ENCODE assay signal across 8 cellular contexts in the genomic region with DNA sequence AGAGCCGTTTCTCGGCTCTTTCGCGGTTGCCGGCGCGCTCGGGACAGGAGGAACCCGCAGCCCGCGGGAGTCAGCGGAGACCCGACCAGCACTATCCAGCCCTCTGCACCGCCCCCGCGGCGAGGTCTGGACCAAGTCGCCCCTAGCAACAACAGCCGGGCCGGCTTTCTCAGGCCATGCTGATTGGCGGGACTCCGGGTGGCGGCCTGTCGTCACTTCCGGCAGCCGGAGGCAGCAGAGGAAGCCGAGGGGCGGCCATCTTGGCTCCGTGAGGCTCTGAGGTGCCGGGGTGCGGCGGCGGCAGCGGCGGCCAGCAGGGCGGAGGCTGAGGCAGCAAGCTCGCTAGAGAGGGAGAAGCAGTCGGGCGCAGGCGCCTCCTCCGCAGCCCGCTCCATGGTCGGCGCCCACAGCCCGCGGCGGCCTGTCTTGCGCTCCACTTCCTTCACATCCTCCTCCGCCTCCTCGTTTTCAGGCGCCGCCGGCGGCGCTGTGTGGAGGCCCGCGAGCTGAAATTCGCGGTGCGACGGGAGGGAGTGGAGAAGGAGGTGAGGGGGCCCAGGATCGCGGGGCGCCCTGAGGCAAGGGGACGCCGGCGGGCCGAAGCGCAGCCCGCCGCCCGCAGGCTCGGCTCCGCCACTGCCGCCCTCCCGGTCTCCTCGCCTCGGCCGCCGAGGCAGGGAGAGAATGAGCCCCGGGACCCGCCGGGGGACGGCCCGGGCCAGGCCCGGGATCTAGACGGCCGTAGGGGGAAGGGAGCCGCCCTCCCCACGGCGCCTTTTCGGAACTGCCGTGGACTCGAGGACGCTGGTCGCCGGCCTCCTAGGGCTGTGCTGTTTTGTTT. TPM values are rescaled to one million over a fixed set of nuclear protein-coding genes. Genes with fewer than 3 reads are reported as not detected.
DNase-seq lines count a peak whose midpoint lies in the region; ATAC-seq and TF ChIP-seq lines count a peak whose summit lies in the region.

A gene (plus strand): TSS at position 263 of the 841 bp plus-strand sequence. CDS start 615 bp downstream, outside the sequence.

- H3K4me1 Mint-ChIP-seq in activated CD4-positive, alpha-beta T cell treated with anti-CD3 and anti-CD28 coated beads, Interleukin-2, amount 10 ng/mL, durations not matched to agents 7 days and 5 days, result peaks cover 36% of the 10 kb centered on the region

- intact Hi-C loops in left colon (cut with DNase I, micrococcal nuclease), result no loop called here

- peaks cover 4% of the 10 kb centered on the region for H3K27me3 Mint-ChIP-seq in activated CD4-positive, alpha-beta T cell treated with anti-CD3 and anti-CD28 coated beads, Interleukin-2, amount 10 ng/mL, durations not matched to agents 7 days and 5 days

- peak within 1 kb of the TSS; percentile 97 for H3K4me3 Mint-ChIP-seq in activated CD4-positive, alpha-beta T cell treated with anti-CD3 and anti-CD28 coated beads, Interleukin-2, amount 10 ng/mL, durations not matched to agents 7 days and 5 days

- peak within 1 kb of the TSS; percentile 94 for H3K27ac ChIP-seq in C4-2B

- peak within 1 kb of the TSS; percentile 96 for H3K27ac Mint-ChIP-seq in activated CD4-positive, alpha-beta T cell treated with anti-CD3 and anti-CD28 coated beads, Interleukin-2, amount 10 ng/mL, durations not matched to agents 7 days and 5 days

- no peaks in the 10 kb centered on the region for H3K9me3 Mint-ChIP-seq in activated CD4-positive, alpha-beta T cell treated with anti-CD3 and anti-CD28 coated beads, Interleukin-2, amount 10 ng/mL, durations not matched to agents 7 days and 5 days

- DNase-seq in NCI-H69 (lab: John Stamatoyannopoulos, UW), result peak; percentile 98
- DNase-seq in activated CD4-positive, alpha-beta T cell treated with anti-CD3 and anti-CD28 coated beads, Interleukin-2, amount 10 ng/mL, durations not matched to agents 7 days and 5 days, result peak; percentile 96
- DNase-seq in cortex of kidney (lab: John Stamatoyannopoulos, UW), result peak; percentile 80
- peak; percentile 97 for DNase-seq in left colon
- peak; percentile 98 for DNase-seq in stimulated activated CD4-positive, alpha-beta T cell treated with anti-CD3 and anti-CD28 coated beads, Interleukin-1b, Interleukin-23, amount 100 ng/mL, for 48 hours

- ATAC-seq in GM19351 (IDR thresholded peaks at IDR 0.05; ENCODE audit: unreplicated experiment), result peak; percentile 92
- peak; percentile 90 for ATAC-seq in HG03521 (IDR thresholded peaks at IDR 0.05; ENCODE audit: unreplicated experiment)
- ATAC-seq in left colon, result peak; percentile 95

- CTCF ChIA-PET in activated CD4-positive, alpha-beta T cell treated with anti-CD3 and anti-CD28 coated beads, Interleukin-2, amount 10 ng/mL, durations not matched to agents 7 days and 5 days (lab: Charles Lee), result interaction anchor here (0.8 to 1.6 kb wide), 4 partner anchors 10 to 42 kb away, joined by 3 to 4 read pairs (median 3); no protein-coding TSS in a partner anchor

- no peak; the same call in 1 of the 2 replicates for TF ChIP-seq CTCF in C4-2B (conservative IDR thresholded peaks at IDR 0.05)

- H3K36me3 Mint-ChIP-seq in activated CD4-positive, alpha-beta T cell treated with anti-CD3 and anti-CD28 coated beads, Interleukin-2, amount 10 ng/mL, durations not matched to agents 7 days and 5 days (ENCODE audit: low read depth), result peaks cover 13% of the 10 kb centered on the region

- POLR2A ChIA-PET in activated CD4-positive, alpha-beta T cell treated with anti-CD3 and anti-CD28 coated beads, Interleukin-2, amount 10 ng/mL, durations not matched to agents 7 days and 5 days (lab: Charles Lee), result interaction anchor here (0.5 kb wide), 1 partner anchor 287 kb away, joined by 3 read pairs; no protein-coding TSS in a partner anchor

RNA-seq across cellular contexts. Expression of the gene that starts here (rescaled TPM):
- 10 to 100 TPM; 78.6 to 81.4 TPM for total RNA-seq in activated CD4-positive, alpha-beta T cell treated with anti-CD3 and anti-CD28 coated beads, Interleukin-2, amount 10 ng/mL, durations not matched to agents 7 days and 5 days
- total RNA-seq in left colon, result 10 to 100 TPM; 55.6 to 68.4 TPM

Comparison
In these comparisons a context has a peak if more than half of its experiments do, and no peak if none do; other contexts are left out.
1. Peak in every context shown above with its lines: DNase-seq, ATAC-seq and H3K27ac ChIP-seq.